Comparison of ENCODE assay signal across 1 cellular context in genomic region chr3:150370129-150370602, GRCh38.
A peak's percentile ranks its signal among the peaks of the same experiment; 100 is the strongest.
TF ChIP-seq lines count a peak whose summit lies in the region.

No MANE protein-coding gene starts in this region.

TF ChIP-seq in HEK293, 187 proteins besides CTCF, POLR2A, EP300 and RAD21 (continued from another document):
- TF ChIP-seq INSM2 (tag by site-specific recombination; IDR thresholded peaks at IDR 0.05) (peak; percentile 41; the same call in 1 of the 2 replicates), SP7 (tag by site-specific recombination; IDR thresholded peaks at IDR 0.05) (0 out of 2 replicates have a peak, but pooled peaks have one; percentile 24), IKZF3 (tag by site-specific recombination; IDR thresholded peaks at IDR 0.05) (peak; percentile 19; the same call in 1 of the 2 replicates), ZNF366 (tag by site-specific recombination; conservative IDR thresholded peaks at IDR 0.05) (peak; percentile 82), ZNF629 (tag by site-specific recombination; IDR thresholded peaks at IDR 0.05) (peak; percentile 49; the same call in 1 of the 2 replicates), SCRT1 (tag by site-specific recombination; IDR thresholded peaks at IDR 0.05; ENCODE audit: borderline replicate concordance) (no peak), ZBTB48 (tag by site-specific recombination; IDR thresholded peaks at IDR 0.05) (peak; percentile 88), ZXDB (tag by site-specific recombination; IDR thresholded peaks at IDR 0.05) (peak; percentile 49; the same call in 1 of the 2 replicates), SP3 (tag by site-specific recombination; IDR thresholded peaks at IDR 0.05) (peak; percentile 35; the same call in 1 of the 2 replicates), GLIS1 (tag by site-specific recombination; IDR thresholded peaks at IDR 0.05) (0 out of 2 replicates have a peak, but pooled peaks have one; percentile 11)
- TF ChIP-seq, protein P1, sequence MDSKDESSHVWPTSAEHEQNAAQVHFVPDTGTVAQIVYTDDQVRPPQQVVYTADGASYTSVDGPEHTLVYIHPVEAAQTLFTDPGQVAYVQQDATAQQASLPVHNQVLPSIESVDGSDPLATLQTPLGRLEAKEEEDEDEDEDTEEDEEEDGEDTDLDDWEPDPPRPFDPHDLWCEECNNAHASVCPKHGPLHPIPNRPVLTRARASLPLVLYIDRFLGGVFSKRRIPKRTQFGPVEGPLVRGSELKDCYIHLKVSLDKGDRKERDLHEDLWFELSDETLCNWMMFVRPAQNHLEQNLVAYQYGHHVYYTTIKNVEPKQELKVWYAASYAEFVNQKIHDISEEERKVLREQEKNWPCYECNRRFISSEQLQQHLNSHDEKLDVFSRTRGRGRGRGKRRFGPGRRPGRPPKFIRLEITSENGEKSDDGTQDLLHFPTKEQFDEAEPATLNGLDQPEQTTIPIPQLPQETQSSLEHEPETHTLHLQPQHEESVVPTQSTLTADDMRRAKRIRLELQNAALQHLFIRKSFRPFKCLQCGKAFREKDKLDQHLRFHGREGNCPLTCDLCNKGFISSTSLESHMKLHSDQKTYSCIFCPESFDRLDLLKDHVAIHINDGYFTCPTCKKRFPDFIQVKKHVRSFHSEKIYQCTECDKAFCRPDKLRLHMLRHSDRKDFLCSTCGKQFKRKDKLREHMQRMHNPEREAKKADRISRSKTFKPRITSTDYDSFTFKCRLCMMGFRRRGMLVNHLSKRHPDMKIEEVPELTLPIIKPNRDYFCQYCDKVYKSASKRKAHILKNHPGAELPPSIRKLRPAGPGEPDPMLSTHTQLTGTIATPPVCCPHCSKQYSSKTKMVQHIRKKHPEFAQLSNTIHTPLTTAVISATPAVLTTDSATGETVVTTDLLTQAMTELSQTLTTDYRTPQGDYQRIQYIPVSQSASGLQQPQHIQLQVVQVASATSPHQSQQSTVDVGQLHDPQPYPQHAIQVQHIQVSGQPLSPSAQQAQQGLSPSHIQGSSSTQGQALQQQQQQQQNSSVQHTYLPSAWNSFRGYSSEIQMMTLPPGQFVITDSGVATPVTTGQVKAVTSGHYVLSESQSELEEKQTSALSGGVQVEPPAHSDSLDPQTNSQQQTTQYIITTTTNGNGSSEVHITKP (tag by site-specific recombination; IDR thresholded peaks at IDR 0.05) = peak; percentile 42; the same call in 1 of the 2 replicates
